15 cellular contexts compared by ENCODE assay signal in the genomic region with DNA sequence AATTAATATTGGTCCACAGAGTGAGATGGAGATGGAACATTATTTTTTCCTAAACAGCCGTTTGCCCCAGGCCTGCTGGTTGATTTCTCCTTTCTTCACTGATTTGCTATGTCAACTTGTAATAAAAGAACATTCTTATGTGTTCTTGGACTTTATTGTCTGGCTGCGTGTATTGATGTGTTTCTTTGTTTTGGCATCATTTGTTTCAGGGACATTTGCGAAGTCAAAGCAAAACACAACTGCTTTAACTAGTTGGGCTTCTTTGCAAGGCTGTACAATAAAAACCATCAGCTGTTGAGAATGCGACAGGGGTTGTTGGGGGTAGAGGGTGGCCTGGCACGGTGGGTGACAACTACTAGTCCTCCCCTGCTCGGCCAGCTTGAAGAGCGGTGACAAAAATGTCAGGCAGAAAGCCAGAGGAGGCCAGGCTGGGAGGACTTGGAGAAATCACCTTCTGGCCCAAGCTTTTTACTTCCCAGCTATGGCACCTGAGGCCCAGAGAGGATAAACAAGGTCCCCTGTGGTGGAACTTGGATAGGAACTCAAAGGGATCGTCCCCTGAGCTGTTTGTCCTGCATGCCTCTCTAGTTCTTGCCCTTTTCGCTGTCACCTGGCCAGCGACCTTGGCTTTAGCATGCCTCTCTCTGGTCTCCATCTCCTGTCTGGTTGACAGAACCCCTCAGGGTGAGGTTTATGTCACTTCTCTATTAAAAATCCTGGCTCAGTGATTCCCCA.
DNase-seq lines count a peak whose midpoint lies in the region; ATAC-seq, FAIRE-seq and TF ChIP-seq lines count a peak whose summit lies in the region.
"Had no signal": no experiment of that assay in that cellular context is flagged by ENCODE, and none has a peak within 500 bp of the region (broad histone marks: within the 10 kb centered on the region; RNA-seq: fewer than 3 reads in every experiment).

No MANE protein-coding gene starts in this region.

- no peak overlapping the region for H3K4me3 Mint-ChIP-seq in dendritic cell treated with granulocyte-macrophage colony-stimulating factor and Interleukin-4, amounts not matched to agents 40 ng/mL and 50 ng/mL, for 4 days
- H3K4me3 Mint-ChIP-seq in nephron, result no peak overlapping the region
- H3K4me3 Mint-ChIP-seq: CD4-positive, alpha-beta memory T cell had no signal

- H2AFZ ChIP-seq in HepG2 (ENCODE audit: low read length), result no peak overlapping the region

- H3K9ac ChIP-seq in HepG2 (ENCODE audit: insufficient read depth, low read depth, low read length), result no peak overlapping the region

- H3K9me3 ChIP-seq in right lobe of liver, result no peaks in the 10 kb centered on the region
- no peaks in the 10 kb centered on the region for H3K9me3 ChIP-seq in HepG2 (ENCODE audit: low read length)

- TF ChIP-seq EP300 in HepG2 (IDR thresholded peaks at IDR 0.05; ENCODE audit: low read depth in 2 of 2, low read length in 2 of 2) (no peak), HepG2 (CRISPR knock-in tag; IDR thresholded peaks at IDR 0.05; ENCODE audit: borderline replicate concordance) (no peak)

- H3K27ac ChIP-seq in right lobe of liver (peak overlapping the region in 1 of 3 donors; percentile 38), HepG2 (ENCODE audit: extremely low read length, insufficient read depth, low read length) (no peak overlapping the region)

- WGBS in right lobe of liver (ENCODE audit: insufficient coverage, low coverage, low lambda C conversion rate, missing lambda C conversion rate), result 49% methylated on average over 9 of the region's 10 CpGs
- WGBS in HepG2 (ENCODE audit: low lambda C conversion rate), result 42% methylated on average over 10 of the region's 10 CpGs

- POLR2A ChIA-PET in HepG2 (lab: Yijun Ruan, JAX), result no interaction called here

- no peaks in the 10 kb centered on the region for H3K27me3 ChIP-seq in right lobe of liver
- H3K27me3 ChIP-seq in HepG2 (ENCODE audit: control insufficient read depth in 1 of 2, insufficient read depth in 2 of 2, low read length in 2 of 2), result peaks cover 0 to 8% of the 10 kb centered on the region in 2 experiments; a peak in 2 of 5 replicates

- no peak for FAIRE-seq in HepG2 (lab: Jason Lieb, UNC)

- H3K36me3 Mint-ChIP-seq in dendritic cell treated with granulocyte-macrophage colony-stimulating factor and Interleukin-4, amounts not matched to agents 40 ng/mL and 50 ng/mL, for 4 days (ENCODE audit: low read depth), result no peaks in the 10 kb centered on the region
- H3K36me3 Mint-ChIP-seq in nephron (ENCODE audit: low read depth), result no peaks in the 10 kb centered on the region
- H3K36me3 Mint-ChIP-seq: CD4-positive, alpha-beta memory T cell had no signal

- H3K27me3 Mint-ChIP-seq in dendritic cell treated with granulocyte-macrophage colony-stimulating factor and Interleukin-4, amounts not matched to agents 40 ng/mL and 50 ng/mL, for 4 days, result peaks cover 6% of the 10 kb centered on the region
- peaks cover 15% of the 10 kb centered on the region for H3K27me3 Mint-ChIP-seq in nephron (ENCODE audit: low read depth)

- no peak for TF ChIP-seq RAD21 in HepG2 (CRISPR knock-in tag; IDR thresholded peaks at IDR 0.05)

- no peak for TF ChIP-seq POLR2A in right lobe of liver (IDR thresholded peaks at IDR 0.05)
- no peak for TF ChIP-seq POLR2A in HepG2 (IDR thresholded peaks at IDR 0.05; ENCODE audit: insufficient read depth in 1 of 2, low read depth in 2 of 2, low read length in 2 of 2)

- H3K4me3 ChIP-seq in right lobe of liver (no peak overlapping the region), HepG2 (replicated peaks in 1 of 3; ENCODE audit: insufficient read depth in 1 of 3, low read depth in 2 of 3, low read length in 3 of 3) (no peak overlapping the region)

- H3K27ac Mint-ChIP-seq in dendritic cell treated with granulocyte-macrophage colony-stimulating factor and Interleukin-4, amounts not matched to agents 40 ng/mL and 50 ng/mL, for 4 days, result peak overlapping the region; percentile 53
- peak overlapping the region; percentile 5 to 37 (median 15) for H3K27ac Mint-ChIP-seq in nephron

- no peaks in the 10 kb centered on the region for H4K20me1 ChIP-seq in HepG2 (ENCODE audit: insufficient read depth, low read length)

- intact Hi-C loops in right lobe of liver (cut with DNase I), result no loop called here
- intact Hi-C loops in HepG2 (cut with micrococcal nuclease; ENCODE audit: unreplicated experiment), result no loop called here
- intact Hi-C loops in dendritic cell treated with granulocyte-macrophage colony-stimulating factor and Interleukin-4, amounts not matched to agents 40 ng/mL and 50 ng/mL, for 4 days (cut with micrococcal nuclease), result no loop called here

- H3K9me3 Mint-ChIP-seq in dendritic cell treated with granulocyte-macrophage colony-stimulating factor and Interleukin-4, amounts not matched to agents 40 ng/mL and 50 ng/mL, for 4 days, result no peaks in the 10 kb centered on the region
- no peaks in the 10 kb centered on the region for H3K9me3 Mint-ChIP-seq in nephron

- no peaks in the 10 kb centered on the region for H3K36me3 ChIP-seq in right lobe of liver
- H3K36me3 ChIP-seq in HepG2 (replicated peaks in 1 of 2; ENCODE audit: control insufficient read depth in 1 of 2, insufficient read depth in 2 of 2, low read length in 2 of 2), result no peaks in the 10 kb centered on the region

- no peaks in the 10 kb centered on the region for H3K79me2 ChIP-seq in HepG2 (ENCODE audit: insufficient read depth, low read length)

- H3K4me2 ChIP-seq in HepG2 (ENCODE audit: low read depth, low read length), result no peak overlapping the region; the same call in 1 of the 2 replicates

- peak in 3 of 4 donors; percentile 40 to 47 (median 46) for ATAC-seq in right lobe of liver
- ATAC-seq in HepG2, result no peak
- no peak for ATAC-seq in esophagus mucosa
- ATAC-seq: HCT116 had no signal

- in situ Hi-C loops in HepG2 (cut with HindIII; ENCODE audit: extremely low pct_ligation_motif_present, low pct_unique_long_range_greater_than_20kb), result no loop called here

- CTCF ChIA-PET in HepG2 (lab: Yijun Ruan, JAX; ENCODE audit: low intra/inter-chr PET ratio, low total read pairs), result no interaction called here

- DNase-seq in right lobe of liver (no peak), HepG2 (ENCODE audit: low spot score) (no peak), hippocampal formation (lab: John Stamatoyannopoulos, UW) (no peak), ecto neural progenitor cell (ENCODE audit: low spot score) (no peak)
- DNase-seq: ACHN; CD4-positive, alpha-beta memory T cell; GF-D8; Karpas-422; NCI-H146; NCI-H2081 treated with DMSO at 0.1 percent for 48 hours; NCI-H226 had no signal

- TF ChIP-seq CTCF in right lobe of liver (IDR thresholded peaks at IDR 0.05) (no peak), HepG2 (CRISPR knock-in tag; IDR thresholded peaks at IDR 0.05) (no peak), nephron (IDR thresholded peaks at IDR 0.05; ENCODE audit: unreplicated experiment in 3 of 3) (no peak)

- BruUV-seq in HepG2 (replicated peaks; lab: Mats Ljungman, UMichigan), result no TSS peak

- H3K4me1 ChIP-seq in right lobe of liver (peaks cover 0 to 27% (median 8%) of the 10 kb centered on the region in 4 donors), HepG2 (ENCODE audit: insufficient read depth, low read length) (peaks cover 20% of the 10 kb centered on the region)

- peaks cover 31% of the 10 kb centered on the region for H3K4me1 Mint-ChIP-seq in dendritic cell treated with granulocyte-macrophage colony-stimulating factor and Interleukin-4, amounts not matched to agents 40 ng/mL and 50 ng/mL, for 4 days (ENCODE audit: low read depth)
- peaks cover 23% of the 10 kb centered on the region for H3K4me1 Mint-ChIP-seq in nephron
- H3K4me1 Mint-ChIP-seq: CD4-positive, alpha-beta memory T cell had no signal

TF ChIP-seq in HepG2, 621 proteins besides CTCF, POLR2A, EP300 and RAD21:
- TF ChIP-seq FIP1L1 (IDR thresholded peaks at IDR 0.05; ENCODE audit: borderline replicate concordance, insufficient read depth, low read depth, low read length), result no peak
- TF ChIP-seq ZFAT (CRISPR knock-in tag; conservative IDR thresholded peaks at IDR 0.05), result no peak
- no peak for TF ChIP-seq PAWR (CRISPR knock-in tag; IDR thresholded peaks at IDR 0.05; ENCODE audit: borderline replicate concordance)
- TF ChIP-seq GRHL1 (CRISPR knock-in tag; conservative IDR thresholded peaks at IDR 0.05), result no peak
- TF ChIP-seq TBX2 (CRISPR knock-in tag; IDR thresholded peaks at IDR 0.05; ENCODE audit: borderline replicate concordance), result no peak
- TF ChIP-seq, protein P1, sequence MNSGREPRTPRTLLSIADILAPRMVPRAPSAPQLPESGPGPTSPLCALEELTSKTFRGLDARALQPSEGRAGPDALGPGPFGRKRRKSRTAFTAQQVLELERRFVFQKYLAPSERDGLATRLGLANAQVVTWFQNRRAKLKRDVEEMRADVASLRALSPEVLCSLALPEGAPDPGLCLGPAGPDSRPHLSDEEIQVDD (CRISPR knock-in tag; IDR thresholded peaks at IDR 0.05; ENCODE audit: borderline replicate concordance), result no peak
- no peak for TF ChIP-seq ZNF343 (CRISPR knock-in tag; IDR thresholded peaks at IDR 0.05)
- TF ChIP-seq U2AF1 (optimal IDR thresholded peaks at IDR 0.05; ENCODE audit: low read depth, low read length), result no peak
- TF ChIP-seq KMT2B (CRISPR knock-in tag; IDR thresholded peaks at IDR 0.05), result no peak
- no peak for TF ChIP-seq POLR2AphosphoS5 (IDR thresholded peaks at IDR 0.05; ENCODE audit: low read depth, low read length)
- TF ChIP-seq NCOA2 (CRISPR knock-in tag; IDR thresholded peaks at IDR 0.05), result no peak
TF ChIP-seq in HepG2: peak in this region for 0.

Comparison
In these comparisons a context has a peak if more than half of its experiments do, and no peak if none do; other contexts are left out.
1. ATAC-seq: peak in right lobe of liver (3 of 4); none in HepG2 (single experiment) and esophagus mucosa (single experiment).